Comparison of ENCODE assay signal across 8 cellular contexts in the genomic region with DNA sequence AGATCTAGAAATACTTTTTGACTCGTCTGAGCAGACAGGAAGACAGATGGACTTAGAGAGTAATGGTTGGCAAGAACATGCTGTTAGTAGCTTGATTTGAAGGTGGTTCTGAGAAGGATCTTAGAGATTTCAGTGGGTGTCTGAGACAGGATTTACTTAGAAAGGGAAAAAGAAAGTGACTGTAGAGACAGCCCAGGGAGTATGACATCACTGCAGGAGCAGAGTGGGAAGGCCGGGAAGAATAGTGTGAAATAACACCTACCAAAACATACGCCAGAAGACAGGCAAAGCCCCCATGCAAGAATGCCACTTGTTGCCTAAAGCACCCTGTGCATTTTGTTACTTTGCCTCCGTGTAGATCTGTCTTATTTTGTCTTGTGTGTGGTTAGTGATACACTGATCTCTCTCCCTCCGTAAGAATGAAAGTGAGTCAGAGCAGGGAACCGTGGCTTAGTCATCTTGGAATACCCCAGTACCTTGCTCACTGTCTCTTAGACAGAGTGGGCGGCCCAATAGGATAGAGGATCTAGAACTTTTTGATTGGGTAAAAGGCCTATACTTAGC.
DNase-seq lines count a peak whose midpoint lies in the region; ATAC-seq and TF ChIP-seq lines count a peak whose summit lies in the region.

No MANE protein-coding gene starts in this region.

- DNase-seq in GM12864 (ENCODE audit: low read depth): peak; percentile 46
- peak; percentile 94 for DNase-seq in HPDE6-E6E7 (ENCODE audit: extremely low spot score)
- peak; percentile 40 for DNase-seq in activated naive CD4-positive, alpha-beta T cell treated with anti-CD3 and anti-CD28 coated beads, Interleukin-2, amount 50 U/mL, for 16 hours
- peak; percentile 69 for DNase-seq in right atrium auricular region (ENCODE audit: low spot score)
- peak; percentile 21 to 45 for DNase-seq in stimulated activated CD4-positive, alpha-beta T cell treated with anti-CD3 and anti-CD28 coated beads, Interleukin-12 subunit alpha, Interleukin-12 subunit beta, amount 100 ng/mL, for 24 hours (ENCODE audit: low read depth in 2 of 2)
- DNase-seq in NCI-H748 (lab: John Stamatoyannopoulos, UW; ENCODE audit: unreplicated experiment): no peak
- DNase-seq in NCI-H2029 (lab: John Stamatoyannopoulos, UW): no peak
- no peak for DNase-seq in WTC11 (ENCODE audit: low spot score)

- H3K4me1 ChIP-seq in right atrium auricular region: peaks cover 0 to 25% of the 10 kb centered on the region in 2 donors

- CTCF ChIA-PET in WTC11 (lab: Charles Lee): no interaction called here

- no peaks in the 10 kb centered on the region for H3K27me3 ChIP-seq in right atrium auricular region

- H3K9me3 ChIP-seq in right atrium auricular region: no peaks in the 10 kb centered on the region

- H3K36me3 Mint-ChIP-seq in WTC11: no peaks in the 10 kb centered on the region; the same call in 1 of the 2 replicates

- peaks cover 3% of the 10 kb centered on the region; the same call in 1 of the 2 replicates for H3K9me3 Mint-ChIP-seq in WTC11

- POLR2A ChIA-PET in WTC11 (lab: Charles Lee): no interaction called here

- H3K4me3 Mint-ChIP-seq in WTC11: no peak overlapping the region

- no peak overlapping the region for H3K27ac Mint-ChIP-seq in WTC11

- no peaks in the 10 kb centered on the region for H3K27me3 Mint-ChIP-seq in WTC11 (ENCODE audit: low read depth)

- no peak; the same call in 1 of the 2 replicates for ATAC-seq in WTC11

- peaks cover 5% of the 10 kb centered on the region for H3K4me1 Mint-ChIP-seq in WTC11

- H3K27ac ChIP-seq in right atrium auricular region: peak overlapping the region; percentile 79 to 92

- no peaks in the 10 kb centered on the region for H3K36me3 ChIP-seq in right atrium auricular region

- H3K4me3 ChIP-seq in GM12864 (ENCODE audit: low read depth, low read length) (no peak overlapping the region), right atrium auricular region (peak overlapping the region; percentile 35 to 40)

- no peak for TF ChIP-seq CTCF in GM12864 (IDR thresholded peaks at IDR 0.05; ENCODE audit: low read depth, low read length, missing control alignments)
- no peak for TF ChIP-seq CTCF in right atrium auricular region (IDR thresholded peaks at IDR 0.05)
- no peak for TF ChIP-seq CTCF in WTC11 (IDR thresholded peaks at IDR 0.05)

TF ChIP-seq in WTC11, 78 proteins besides CTCF, POLR2A, EP300 and RAD21:
- TF ChIP-seq, protein P1, sequence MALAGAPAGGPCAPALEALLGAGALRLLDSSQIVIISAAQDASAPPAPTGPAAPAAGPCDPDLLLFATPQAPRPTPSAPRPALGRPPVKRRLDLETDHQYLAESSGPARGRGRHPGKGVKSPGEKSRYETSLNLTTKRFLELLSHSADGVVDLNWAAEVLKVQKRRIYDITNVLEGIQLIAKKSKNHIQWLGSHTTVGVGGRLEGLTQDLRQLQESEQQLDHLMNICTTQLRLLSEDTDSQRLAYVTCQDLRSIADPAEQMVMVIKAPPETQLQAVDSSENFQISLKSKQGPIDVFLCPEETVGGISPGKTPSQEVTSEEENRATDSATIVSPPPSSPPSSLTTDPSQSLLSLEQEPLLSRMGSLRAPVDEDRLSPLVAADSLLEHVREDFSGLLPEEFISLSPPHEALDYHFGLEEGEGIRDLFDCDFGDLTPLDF (CRISPR knock-in tag; IDR thresholded peaks at IDR 0.05): no peak
- TF ChIP-seq NFE2L1 (CRISPR knock-in tag; IDR thresholded peaks at IDR 0.05): no peak
- TF ChIP-seq FOXP1 (CRISPR knock-in tag; IDR thresholded peaks at IDR 0.05; ENCODE audit: borderline replicate concordance): no peak
- TF ChIP-seq ETV6 (CRISPR knock-in tag; IDR thresholded peaks at IDR 0.05): no peak
- TF ChIP-seq SOX15 (CRISPR knock-in tag; IDR thresholded peaks at IDR 0.05): no peak
- TF ChIP-seq SMAD4 (CRISPR knock-in tag; IDR thresholded peaks at IDR 0.05): no peak
- no peak for TF ChIP-seq RORB (CRISPR knock-in tag; IDR thresholded peaks at IDR 0.05)
- TF ChIP-seq, protein P2, sequence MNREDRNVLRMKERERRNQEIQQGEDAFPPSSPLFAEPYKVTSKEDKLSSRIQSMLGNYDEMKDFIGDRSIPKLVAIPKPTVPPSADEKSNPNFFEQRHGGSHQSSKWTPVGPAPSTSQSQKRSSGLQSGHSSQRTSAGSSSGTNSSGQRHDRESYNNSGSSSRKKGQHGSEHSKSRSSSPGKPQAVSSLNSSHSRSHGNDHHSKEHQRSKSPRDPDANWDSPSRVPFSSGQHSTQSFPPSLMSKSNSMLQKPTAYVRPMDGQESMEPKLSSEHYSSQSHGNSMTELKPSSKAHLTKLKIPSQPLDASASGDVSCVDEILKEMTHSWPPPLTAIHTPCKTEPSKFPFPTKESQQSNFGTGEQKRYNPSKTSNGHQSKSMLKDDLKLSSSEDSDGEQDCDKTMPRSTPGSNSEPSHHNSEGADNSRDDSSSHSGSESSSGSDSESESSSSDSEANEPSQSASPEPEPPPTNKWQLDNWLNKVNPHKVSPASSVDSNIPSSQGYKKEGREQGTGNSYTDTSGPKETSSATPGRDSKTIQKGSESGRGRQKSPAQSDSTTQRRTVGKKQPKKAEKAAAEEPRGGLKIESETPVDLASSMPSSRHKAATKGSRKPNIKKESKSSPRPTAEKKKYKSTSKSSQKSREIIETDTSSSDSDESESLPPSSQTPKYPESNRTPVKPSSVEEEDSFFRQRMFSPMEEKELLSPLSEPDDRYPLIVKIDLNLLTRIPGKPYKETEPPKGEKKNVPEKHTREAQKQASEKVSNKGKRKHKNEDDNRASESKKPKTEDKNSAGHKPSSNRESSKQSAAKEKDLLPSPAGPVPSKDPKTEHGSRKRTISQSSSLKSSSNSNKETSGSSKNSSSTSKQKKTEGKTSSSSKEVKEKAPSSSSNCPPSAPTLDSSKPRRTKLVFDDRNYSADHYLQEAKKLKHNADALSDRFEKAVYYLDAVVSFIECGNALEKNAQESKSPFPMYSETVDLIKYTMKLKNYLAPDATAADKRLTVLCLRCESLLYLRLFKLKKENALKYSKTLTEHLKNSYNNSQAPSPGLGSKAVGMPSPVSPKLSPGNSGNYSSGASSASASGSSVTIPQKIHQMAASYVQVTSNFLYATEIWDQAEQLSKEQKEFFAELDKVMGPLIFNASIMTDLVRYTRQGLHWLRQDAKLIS (CRISPR knock-in tag; IDR thresholded peaks at IDR 0.05; ENCODE audit: borderline replicate concordance): no peak
- no peak for TF ChIP-seq ZNF263 (CRISPR knock-in tag; IDR thresholded peaks at IDR 0.05; ENCODE audit: low read depth)
- no peak for TF ChIP-seq KAT7 (CRISPR knock-in tag; IDR thresholded peaks at IDR 0.05; ENCODE audit: borderline replicate concordance)
- TF ChIP-seq ESRRA (CRISPR knock-in tag; IDR thresholded peaks at IDR 0.05; ENCODE audit: borderline replicate concordance): no peak
- no peak for TF ChIP-seq SP1 (CRISPR knock-in tag; conservative IDR thresholded peaks at IDR 0.05)
- TF ChIP-seq PRRX2 (CRISPR knock-in tag; IDR thresholded peaks at IDR 0.05): no peak
- TF ChIP-seq, protein P3, sequence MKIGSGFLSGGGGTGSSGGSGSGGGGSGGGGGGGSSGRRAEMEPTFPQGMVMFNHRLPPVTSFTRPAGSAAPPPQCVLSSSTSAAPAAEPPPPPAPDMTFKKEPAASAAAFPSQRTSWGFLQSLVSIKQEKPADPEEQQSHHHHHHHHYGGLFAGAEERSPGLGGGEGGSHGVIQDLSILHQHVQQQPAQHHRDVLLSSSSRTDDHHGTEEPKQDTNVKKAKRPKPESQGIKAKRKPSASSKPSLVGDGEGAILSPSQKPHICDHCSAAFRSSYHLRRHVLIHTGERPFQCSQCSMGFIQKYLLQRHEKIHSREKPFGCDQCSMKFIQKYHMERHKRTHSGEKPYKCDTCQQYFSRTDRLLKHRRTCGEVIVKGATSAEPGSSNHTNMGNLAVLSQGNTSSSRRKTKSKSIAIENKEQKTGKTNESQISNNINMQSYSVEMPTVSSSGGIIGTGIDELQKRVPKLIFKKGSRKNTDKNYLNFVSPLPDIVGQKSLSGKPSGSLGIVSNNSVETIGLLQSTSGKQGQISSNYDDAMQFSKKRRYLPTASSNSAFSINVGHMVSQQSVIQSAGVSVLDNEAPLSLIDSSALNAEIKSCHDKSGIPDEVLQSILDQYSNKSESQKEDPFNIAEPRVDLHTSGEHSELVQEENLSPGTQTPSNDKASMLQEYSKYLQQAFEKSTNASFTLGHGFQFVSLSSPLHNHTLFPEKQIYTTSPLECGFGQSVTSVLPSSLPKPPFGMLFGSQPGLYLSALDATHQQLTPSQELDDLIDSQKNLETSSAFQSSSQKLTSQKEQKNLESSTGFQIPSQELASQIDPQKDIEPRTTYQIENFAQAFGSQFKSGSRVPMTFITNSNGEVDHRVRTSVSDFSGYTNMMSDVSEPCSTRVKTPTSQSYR (CRISPR knock-in tag; IDR thresholded peaks at IDR 0.05): no peak
- TF ChIP-seq MXD4 (CRISPR knock-in tag; IDR thresholded peaks at IDR 0.05; ENCODE audit: borderline replicate concordance): no peak
- TF ChIP-seq SMAD3 (CRISPR knock-in tag; IDR thresholded peaks at IDR 0.05; ENCODE audit: borderline replicate concordance): no peak
- no peak for TF ChIP-seq NR2C2 (CRISPR knock-in tag; IDR thresholded peaks at IDR 0.05)

Comparison
In these comparisons a context has a peak if more than half of its experiments do, and no peak if none do; other contexts are left out.
1. DNase-seq: peak in GM12864 (single experiment), HPDE6-E6E7 (single experiment), activated naive CD4-positive, alpha-beta T cell treated with anti-CD3 and anti-CD28 coated beads, Interleukin-2, amount 50 U/mL, for 16 hours (single experiment), right atrium auricular region (single experiment) and stimulated activated CD4-positive, alpha-beta T cell treated with anti-CD3 and anti-CD28 coated beads, Interleukin-12 subunit alpha, Interleukin-12 subunit beta, amount 100 ng/mL, for 24 hours (2 of 2); none in NCI-H748 (single experiment), NCI-H2029 (single experiment) and WTC11 (single experiment).